Comparison of ENCODE assay signal across 14 cellular contexts in genomic region chr19:46320559-46320958, GRCh38. TPM values are rescaled to one million over a fixed set of nuclear protein-coding genes. Genes with fewer than 3 reads are reported as not detected.
"Had no signal": no experiment of that assay in that cellular context is flagged by ENCODE, and none has a peak within 500 bp of the region (broad histone marks: within the 10 kb centered on the region; RNA-seq: fewer than 3 reads in every experiment).

No MANE protein-coding gene starts in this region.

- DNase-seq: effector memory CD4-positive, alpha-beta T cell; foreskin keratinocyte; head of caudate nucleus; hippocampal formation; kidney glomerular epithelial cell; mammary epithelial cell; naive thymus-derived CD4-positive, alpha-beta T cell; ovary; small intestine; stimulated activated CD4-positive, alpha-beta T cell treated with anti-CD3 and anti-CD28 coated beads, Interleukin-12 subunit alpha, Interleukin-12 subunit beta, amount 100 ng/mL, for 4 hours; stimulated activated CD4-positive, alpha-beta T cell treated with anti-CD3 and anti-CD28 coated beads, Interleukin-2, amount 100 ng/mL, for 48 hours; upper lobe of right lung had no signal

- H3K27me3 Mint-ChIP-seq: stimulated activated naive CD8-positive, alpha-beta T cell treated with anti-CD3 and anti-CD28 coated beads, Interleukin-15, Interleukin-2, amounts not matched to agents 100 ng/mL and 50 ng/mL, for 24 hours had no signal

- H3K4me3 Mint-ChIP-seq: naive thymus-derived CD4-positive, alpha-beta T cell; stimulated activated naive CD8-positive, alpha-beta T cell treated with anti-CD3 and anti-CD28 coated beads, Interleukin-15, Interleukin-2, amounts not matched to agents 100 ng/mL and 50 ng/mL, for 24 hours had no signal

- H3K27ac Mint-ChIP-seq: naive thymus-derived CD4-positive, alpha-beta T cell; stimulated activated naive CD8-positive, alpha-beta T cell treated with anti-CD3 and anti-CD28 coated beads, Interleukin-15, Interleukin-2, amounts not matched to agents 100 ng/mL and 50 ng/mL, for 24 hours had no signal

- H3K9me3 Mint-ChIP-seq: stimulated activated naive CD8-positive, alpha-beta T cell treated with anti-CD3 and anti-CD28 coated beads, Interleukin-15, Interleukin-2, amounts not matched to agents 100 ng/mL and 50 ng/mL, for 24 hours had no signal

- ATAC-seq: foreskin keratinocyte; naive thymus-derived CD4-positive, alpha-beta T cell had no signal

- H3K4me1 Mint-ChIP-seq: naive thymus-derived CD4-positive, alpha-beta T cell had no signal

RNA-seq across cellular contexts. Expression of gene HIF3A, which starts 23.7 kb away (rescaled TPM):
- total RNA-seq: foreskin keratinocyte; mammary epithelial cell; mononuclear cell; naive thymus-derived CD4-positive, alpha-beta T cell had no signal
